In genomic region chr5:151212361-151212899, GRCh38 we compare ENCODE assay signal across 10 cellular contexts. TPM values are rescaled to one million over a fixed set of nuclear protein-coding genes. Genes with fewer than 3 reads are reported as not detected.
DNase-seq lines count a peak whose midpoint lies in the region; ATAC-seq and TF ChIP-seq lines count a peak whose summit lies in the region.
"Had no signal": no experiment of that assay in that cellular context is flagged by ENCODE, and none has a peak within 500 bp of the region (broad histone marks: within the 10 kb centered on the region; RNA-seq: fewer than 3 reads in every experiment).

No MANE protein-coding gene starts in this region.

- H3K4me3 Mint-ChIP-seq in stimulated activated naive CD8-positive, alpha-beta T cell treated with anti-CD3 and anti-CD28 coated beads, Interleukin-15, Interleukin-2, amounts not matched to agents 100 ng/mL and 50 ng/mL, for 24 hours, result peak overlapping the region; percentile 92

- no peaks in the 10 kb centered on the region for H4K20me1 ChIP-seq in MM.1S (ENCODE audit: insufficient read depth, low read length)

- H3K27me3 ChIP-seq in MM.1S (replicated peaks; ENCODE audit: insufficient read depth, low read length) (no peaks in the 10 kb centered on the region), esophagus (ENCODE audit: control insufficient read depth in 1 of 2, insufficient read depth in 2 of 2, low read length in 2 of 2) (no peaks in the 10 kb centered on the region), prostate gland (replicated peaks; ENCODE audit: insufficient read depth) (no peaks in the 10 kb centered on the region)

- H3K9me3 Mint-ChIP-seq in stimulated activated naive CD8-positive, alpha-beta T cell treated with anti-CD3 and anti-CD28 coated beads, Interleukin-15, Interleukin-2, amounts not matched to agents 100 ng/mL and 50 ng/mL, for 24 hours, result no peaks in the 10 kb centered on the region

- H3K27ac ChIP-seq in MM.1S (ENCODE audit: low read length) (peak overlapping the region; percentile 88), esophagus (ENCODE audit: low read depth in 2 of 2, low read length in 1 of 2) (peak overlapping the region; percentile 65 to 73), prostate gland (no peak overlapping the region)

- H3K36me3 ChIP-seq in MM.1S (replicated peaks; ENCODE audit: insufficient read depth, low read length) (peaks cover 7% of the 10 kb centered on the region; the same call in 1 of the 2 replicates), esophagus (ENCODE audit: control insufficient read depth in 2 of 2, insufficient read depth in 2 of 2, low read length in 1 of 2) (no peaks in the 10 kb centered on the region), prostate gland (no peaks in the 10 kb centered on the region)

- peak overlapping the region; percentile 6; the same call in 1 of the 2 replicates for H3K4me2 ChIP-seq in MM.1S (ENCODE audit: low read depth, low read length)

- no peak for ATAC-seq in HG03095 (IDR thresholded peaks at IDR 0.05; ENCODE audit: unreplicated experiment)

- peak; percentile 46 for DNase-seq in activated CD8-positive, alpha-beta memory T cell treated with anti-CD3 and anti-CD28 coated beads, Interleukin-2, amount 50 U/mL, for 48 hours
- no peak for DNase-seq in activated CD8-positive, alpha-beta memory T cell treated with anti-CD3 and anti-CD28 coated beads, Interleukin-2, amount 50 U/mL, for 4 hours
- DNase-seq in MM.1S, result no peak
- no peak for DNase-seq in prostate gland (ENCODE audit: low spot score)
- DNase-seq in globus pallidus (ENCODE audit: low spot score), result no peak
- DNase-seq: ACHN, mesendoderm had no signal

- no peaks in the 10 kb centered on the region for H3K27me3 Mint-ChIP-seq in stimulated activated naive CD8-positive, alpha-beta T cell treated with anti-CD3 and anti-CD28 coated beads, Interleukin-15, Interleukin-2, amounts not matched to agents 100 ng/mL and 50 ng/mL, for 24 hours

- H3K9ac ChIP-seq in MM.1S (ENCODE audit: low read length), result peak overlapping the region; percentile 39; the same call in 1 of the 2 replicates

- H3K4me1 Mint-ChIP-seq in stimulated activated naive CD8-positive, alpha-beta T cell treated with anti-CD3 and anti-CD28 coated beads, Interleukin-15, Interleukin-2, amounts not matched to agents 100 ng/mL and 50 ng/mL, for 24 hours (ENCODE audit: low read depth), result peaks cover 87% of the 10 kb centered on the region

- no peak overlapping the region for H2AFZ ChIP-seq in MM.1S (ENCODE audit: low read length)

- H3K79me2 ChIP-seq in MM.1S (ENCODE audit: low read length), result peaks cover 87% of the 10 kb centered on the region

- no peaks in the 10 kb centered on the region for H3K9me2 ChIP-seq in MM.1S (replicated peaks; ENCODE audit: insufficient read depth, low read length)

- H3K9me3 ChIP-seq in MM.1S (replicated peaks; ENCODE audit: insufficient read depth, low read length) (no peaks in the 10 kb centered on the region), esophagus (ENCODE audit: control insufficient read depth in 2 of 2, insufficient read depth in 1 of 2, low read depth in 1 of 2, low read length in 1 of 2) (no peaks in the 10 kb centered on the region), prostate gland (no peaks in the 10 kb centered on the region)

- H3K27ac Mint-ChIP-seq in stimulated activated naive CD8-positive, alpha-beta T cell treated with anti-CD3 and anti-CD28 coated beads, Interleukin-15, Interleukin-2, amounts not matched to agents 100 ng/mL and 50 ng/mL, for 24 hours, result peak overlapping the region; percentile 94

- H3K4me1 ChIP-seq in MM.1S (ENCODE audit: low read length) (peaks cover 50% of the 10 kb centered on the region), esophagus (ENCODE audit: control insufficient read depth in 2 of 2, insufficient read depth in 2 of 2, low read length in 1 of 2) (peaks cover 0 to 19% of the 10 kb centered on the region in 2 donors), prostate gland (replicated peaks) (no peaks in the 10 kb centered on the region)

- TF ChIP-seq CTCF in MM.1S (IDR thresholded peaks at IDR 0.05; ENCODE audit: low read length) (no peak), prostate gland (IDR thresholded peaks at IDR 0.05) (no peak)

- peaks cover 35% of the 10 kb centered on the region for H3K36me3 Mint-ChIP-seq in stimulated activated naive CD8-positive, alpha-beta T cell treated with anti-CD3 and anti-CD28 coated beads, Interleukin-15, Interleukin-2, amounts not matched to agents 100 ng/mL and 50 ng/mL, for 24 hours (ENCODE audit: low read depth)

- intact Hi-C loops in prostate gland (cut with DNase I), result no loop called here

- peaks cover 30% of the 10 kb centered on the region for H3F3A ChIP-seq in MM.1S (ENCODE audit: insufficient read depth, low read length)

- H3K4me3 ChIP-seq in MM.1S (ENCODE audit: low read length) (no peak overlapping the region), esophagus (ENCODE audit: low read depth in 1 of 2, low read length in 2 of 2) (no peak overlapping the region), prostate gland (no peak overlapping the region)

- 66 to 70% methylated on average over 3 of the region's 3 CpGs for WGBS in esophagus, 2 donors
- WGBS in prostate gland, result 69% methylated on average over 3 of the region's 3 CpGs

- no peak for TF ChIP-seq POLR2A in prostate gland (IDR thresholded peaks at IDR 0.05)

RNA-seq across cellular contexts. Expression of gene CCDC69, which starts 11.5 kb away (rescaled TPM):
- 10 to 100 TPM; 24.2 to 32.4 TPM for polyA plus RNA-seq in esophagus
- 10 to 100 TPM; 28.2 to 53.8 TPM for total RNA-seq in prostate gland

RNA-seq across cellular contexts. Expression of gene GM2A, which starts 40.6 kb away (rescaled TPM):
- 10 to 100 TPM; 43.4 to 80.7 TPM for polyA plus RNA-seq in esophagus
- total RNA-seq in prostate gland, result 10 to 100 TPM; 48.9 to 60.0 TPM

RNA-seq across cellular contexts. Expression of gene ANXA6, which starts 54.9 kb away (rescaled TPM):
- 10 to 100 TPM; 10.7 to 23.2 TPM for polyA plus RNA-seq in esophagus
- total RNA-seq in prostate gland, result 100 to 1,000 TPM in 1 of 2 donors, 10 to 100 TPM in 1; 85.7 to 184 TPM

Comparison
In these comparisons a context has a peak if more than half of its experiments do, and no peak if none do; other contexts are left out.
1. H3K27ac ChIP-seq: peak in MM.1S (single experiment) and esophagus (2 of 2); none in prostate gland (0 of 2).